ENCODE assay signal across 8 cellular contexts in the genomic region with DNA sequence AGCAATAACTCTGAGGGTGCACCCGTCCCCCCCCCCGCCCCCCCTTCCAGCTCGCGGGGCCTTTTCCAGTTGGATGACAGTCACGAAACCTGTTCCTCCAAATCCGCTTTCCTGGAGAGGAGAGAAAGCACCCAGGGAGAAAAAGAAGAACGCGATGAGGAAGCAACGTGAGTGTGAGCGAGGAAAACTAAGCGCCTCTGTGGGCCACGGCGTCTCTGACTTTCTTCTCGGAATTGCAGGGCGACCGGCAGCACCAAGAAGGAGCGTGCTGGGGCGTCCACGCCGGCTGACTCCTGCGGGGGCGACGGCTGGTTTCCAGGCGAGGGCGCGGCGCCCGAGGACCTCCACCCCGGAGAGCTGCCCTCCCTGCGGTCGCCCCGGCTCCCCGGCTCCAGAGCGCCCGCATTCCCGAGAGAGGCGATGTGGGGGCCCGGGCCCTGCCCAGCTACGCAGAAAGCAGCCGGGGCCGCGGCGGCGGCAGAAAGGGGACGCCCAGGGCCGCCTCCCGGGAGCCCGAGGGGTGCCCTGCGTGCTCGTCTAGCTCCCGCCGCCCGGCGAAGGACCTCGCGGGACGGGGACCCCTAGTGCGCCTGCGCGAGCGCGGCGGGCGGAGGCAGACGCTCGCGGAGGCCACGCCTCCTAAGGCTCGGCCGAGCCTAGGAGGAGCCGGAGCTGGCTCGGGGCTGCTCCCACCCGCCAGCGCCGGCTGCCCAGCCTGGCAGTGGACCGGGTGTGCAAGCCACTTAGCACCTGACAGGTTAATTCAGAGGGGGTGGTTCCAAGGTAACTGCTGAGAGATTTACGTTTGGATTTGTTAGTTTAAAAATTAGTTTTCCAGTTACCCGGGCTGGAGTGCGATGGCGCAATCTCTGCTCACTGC. TPM values are rescaled to one million over a fixed set of nuclear protein-coding genes. Genes with fewer than 3 reads are reported as not detected.
DNase-seq lines count a peak whose midpoint lies in the region; ATAC-seq and TF ChIP-seq lines count a peak whose summit lies in the region.

No MANE protein-coding gene starts in this region.

- peaks cover 21% of the 10 kb centered on the region for H3K4me1 ChIP-seq in CD8-positive, alpha-beta T cell (ENCODE audit: insufficient read depth, low read length)
- peaks cover 9% of the 10 kb centered on the region for H3K4me1 ChIP-seq in effector memory CD4-positive, alpha-beta T cell (ENCODE audit: control insufficient read depth, insufficient read depth, low read length, poor library complexity, severe bottlenecking)
- peaks cover 4% of the 10 kb centered on the region for H3K4me1 ChIP-seq in mesendoderm (ENCODE audit: control insufficient read depth, low read depth, low read length)

- H3K79me2 ChIP-seq in mesendoderm (ENCODE audit: control insufficient read depth, insufficient read depth, low read length) = no peaks in the 10 kb centered on the region

- peak overlapping the region; percentile 72 for H3K9ac ChIP-seq in mesendoderm (ENCODE audit: low read length)

- POLR2A ChIA-PET in CD8-positive, alpha-beta T cell (lab: Charles Lee) = interaction anchor here (0.6 to 5.0 kb wide), 7 partner anchors 38 to 257 kb away, joined by 3 to 39 read pairs (median 4); partner anchors contain the start of genes DNAJB11 and EIF4A2

- no peak overlapping the region for H4K8ac ChIP-seq in mesendoderm (ENCODE audit: low read depth, low read length)

- peak overlapping the region; percentile 48 for H3K4me2 ChIP-seq in mesendoderm (ENCODE audit: low read length)

- no peak overlapping the region for H3K27ac Mint-ChIP-seq in CD8-positive, alpha-beta T cell

- intact Hi-C loops in CD8-positive, alpha-beta T cell (cut with DNase I, micrococcal nuclease) = loop anchor here (1.0 to 5.0 kb wide), 7 partner anchors 21 to 888 kb away; partner anchors contain the start of genes DNAJB11 (in 1 of the 2), RFC4 (in 1 of the 2) and TRA2B (in 1 of the 2)

- peak overlapping the region; percentile 70 for H3K4me3 ChIP-seq in CD8-positive, alpha-beta T cell (ENCODE audit: low read depth, low read length)
- H3K4me3 ChIP-seq in effector memory CD4-positive, alpha-beta T cell (ENCODE audit: insufficient read depth, low read depth, low read length, poor library complexity, severe bottlenecking) = peak overlapping the region; percentile 66
- H3K4me3 ChIP-seq in mesendoderm (ENCODE audit: low read length) = peak overlapping the region; percentile 13

- H2BK15ac ChIP-seq in mesendoderm (replicated peaks; ENCODE audit: low read depth) = no peak overlapping the region

- H3K79me1 ChIP-seq in mesendoderm (ENCODE audit: low read length) = no peaks in the 10 kb centered on the region

- H3K4me1 Mint-ChIP-seq in CD8-positive, alpha-beta T cell (ENCODE audit: low read depth) = peaks cover 24% of the 10 kb centered on the region

- no peak for TF ChIP-seq CTCF in CD8-positive, alpha-beta T cell (IDR thresholded peaks at IDR 0.05)
- TF ChIP-seq CTCF in GM20000 (IDR thresholded peaks at IDR 0.05; ENCODE audit: extremely low read depth, missing control alignments) = no peak

- H3K23ac ChIP-seq in mesendoderm (ENCODE audit: low read length) = no peak overlapping the region

- H3K36me3 Mint-ChIP-seq in CD8-positive, alpha-beta T cell = no peaks in the 10 kb centered on the region

- peaks cover 50% of the 10 kb centered on the region for H3K27me3 Mint-ChIP-seq in CD8-positive, alpha-beta T cell (ENCODE audit: low read depth)

- no CpG with 5 or more reads among the region's 80 CpGs for WGBS in mesendoderm (ENCODE audit: extremely low coverage, insufficient coverage, low lambda C conversion rate)

- peaks cover 26% of the 10 kb centered on the region for H3K27me3 ChIP-seq in CD8-positive, alpha-beta T cell (ENCODE audit: insufficient read depth, low read length)
- peaks cover 11% of the 10 kb centered on the region for H3K27me3 ChIP-seq in effector memory CD4-positive, alpha-beta T cell (replicated peaks; ENCODE audit: control insufficient read depth, insufficient read depth, low read length, poor library complexity, severe bottlenecking)
- H3K27me3 ChIP-seq in mesendoderm (ENCODE audit: insufficient read depth, low read length, poor library complexity) = no peaks in the 10 kb centered on the region

- CTCF ChIA-PET in CD8-positive, alpha-beta T cell (lab: Charles Lee) = interaction anchor here (1.1 to 12.0 kb wide), 4 partner anchors 22 to 210 kb away, joined by 3 to 274 read pairs (median 8); partner anchors contain the start of gene AHSG

- peak; percentile 59 to 90 (median 82) for DNase-seq in CD8-positive, alpha-beta T cell
- DNase-seq in GM20000 (ENCODE audit: low spot score) (peak; percentile 99), HT-29 (ENCODE audit: low spot score) (peak; percentile 94), NK-92 (lab: John Stamatoyannopoulos, UW; ENCODE audit: unreplicated experiment) (peak; percentile 27), mesendoderm (peak; percentile 87)
- DNase-seq in activated CD8-positive, alpha-beta memory T cell treated with anti-CD3 and anti-CD28 coated beads for 4 hours (ENCODE audit: low read depth in 2 of 2) = peak; percentile 64 to 67
- peak; percentile 75 to 81 (median 80) for DNase-seq in effector memory CD4-positive, alpha-beta T cell
- DNase-seq in stimulated activated CD8-positive, alpha-beta memory T cell treated with anti-CD3 and anti-CD28 coated beads, Interleukin-12 subunit alpha, Interleukin-12 subunit beta, amount 100 ng/mL, for 24 hours (ENCODE audit: extremely low read depth) = peak; percentile 67

- no peak overlapping the region for H2AK5ac ChIP-seq in mesendoderm (ENCODE audit: low read length)

- H3K9me3 Mint-ChIP-seq in CD8-positive, alpha-beta T cell = no peaks in the 10 kb centered on the region

- peak overlapping the region; percentile 76 for H3K56ac ChIP-seq in mesendoderm (ENCODE audit: low read length)

- no peak overlapping the region for H3K27ac ChIP-seq in CD8-positive, alpha-beta T cell (ENCODE audit: low read depth, low read length)
- H3K27ac ChIP-seq in effector memory CD4-positive, alpha-beta T cell (ENCODE audit: insufficient read depth, low read length, poor library complexity, severe bottlenecking) = peak overlapping the region; percentile 45
- no peak overlapping the region for H3K27ac ChIP-seq in mesendoderm (ENCODE audit: low read depth, low read length)

- H4K5ac ChIP-seq in mesendoderm (ENCODE audit: low read length) = no peak overlapping the region

- no peak overlapping the region for H2BK5ac ChIP-seq in mesendoderm (ENCODE audit: low read length)

- H3K4me3 Mint-ChIP-seq in CD8-positive, alpha-beta T cell = peak overlapping the region; percentile 75

- no peaks in the 10 kb centered on the region for H3K36me3 ChIP-seq in CD8-positive, alpha-beta T cell (ENCODE audit: insufficient read depth, low read length)
- no peaks in the 10 kb centered on the region for H3K36me3 ChIP-seq in effector memory CD4-positive, alpha-beta T cell (ENCODE audit: control insufficient read depth, insufficient read depth, low read length)
- H3K36me3 ChIP-seq in mesendoderm (ENCODE audit: control insufficient read depth, insufficient read depth, low read length) = no peaks in the 10 kb centered on the region

- peak overlapping the region; percentile 87 for H3K4ac ChIP-seq in mesendoderm (ENCODE audit: low read depth, low read length)

- no peak overlapping the region for H2BK120ac ChIP-seq in mesendoderm (ENCODE audit: low read depth, low read length)

- H3K18ac ChIP-seq in mesendoderm (ENCODE audit: low read length) = peak overlapping the region; percentile 94

- ATAC-seq in CD8-positive, alpha-beta T cell = peak; percentile 93

- H3K9me3 ChIP-seq in CD8-positive, alpha-beta T cell (ENCODE audit: low read length) = no peaks in the 10 kb centered on the region
- no peaks in the 10 kb centered on the region for H3K9me3 ChIP-seq in effector memory CD4-positive, alpha-beta T cell (ENCODE audit: control insufficient read depth, low read length)

RNA-seq across cellular contexts. Expression of gene ADIPOQ, which starts 15.3 kb away (rescaled TPM):
- not detected for total RNA-seq in CD8-positive, alpha-beta T cell
- not detected in 2 replicates for total RNA-seq in HT-29 (2014; rRNA removed; shearing (Covaris generic))
- polyA plus RNA-seq in mesendoderm (2013, experiment 1 of 2) = not detected
- polyA plus RNA-seq in mesendoderm (2013, experiment 2 of 2) = not detected

RNA-seq across cellular contexts. Expression of gene RFC4, which starts 20.9 kb away (rescaled TPM):
- total RNA-seq in CD8-positive, alpha-beta T cell = 10 to 100 TPM; 12.7 to 13.9 TPM
- total RNA-seq in HT-29 (2014; rRNA removed; shearing (Covaris generic)) = 23.6 and 38.0 TPM in 2 replicates
- 79.0 TPM for polyA plus RNA-seq in mesendoderm (2013, experiment 1 of 2)
- polyA plus RNA-seq in mesendoderm (2013, experiment 2 of 2) = 77.1 TPM

RNA-seq across cellular contexts. Expression of gene EIF4A2, which starts 43.8 kb away (rescaled TPM):
- 100 to 1,000 TPM; 934 to 978 TPM for total RNA-seq in CD8-positive, alpha-beta T cell
- total RNA-seq in HT-29 (2014; rRNA removed; shearing (Covaris generic)) = 189 and 213 TPM in 2 replicates
- polyA plus RNA-seq in mesendoderm (2013, experiment 1 of 2) = 154 TPM
- 151 TPM for polyA plus RNA-seq in mesendoderm (2013, experiment 2 of 2)

Comparison
In these comparisons a context has a peak if more than half of its experiments do, and no peak if none do; other contexts are left out.
1. DNase-seq: peak in every context shown above with its lines; median percentile 99 in GM20000; 94 in HT-29; 87 in mesendoderm; 82 in CD8-positive, alpha-beta T cell; 80 in effector memory CD4-positive, alpha-beta T cell; 67 in stimulated activated CD8-positive, alpha-beta memory T cell treated with anti-CD3 and anti-CD28 coated beads, Interleukin-12 subunit alpha, Interleukin-12 subunit beta, amount 100 ng/mL, for 24 hours; 66 in activated CD8-positive, alpha-beta memory T cell treated with anti-CD3 and anti-CD28 coated beads for 4 hours; 27 in NK-92.
2. H3K4me3 ChIP-seq: peak in every context shown above with its lines; median percentile 70 in CD8-positive, alpha-beta T cell; 66 in effector memory CD4-positive, alpha-beta T cell; 13 in mesendoderm.